30 cellular contexts compared by ENCODE assay signal in the genomic region with DNA sequence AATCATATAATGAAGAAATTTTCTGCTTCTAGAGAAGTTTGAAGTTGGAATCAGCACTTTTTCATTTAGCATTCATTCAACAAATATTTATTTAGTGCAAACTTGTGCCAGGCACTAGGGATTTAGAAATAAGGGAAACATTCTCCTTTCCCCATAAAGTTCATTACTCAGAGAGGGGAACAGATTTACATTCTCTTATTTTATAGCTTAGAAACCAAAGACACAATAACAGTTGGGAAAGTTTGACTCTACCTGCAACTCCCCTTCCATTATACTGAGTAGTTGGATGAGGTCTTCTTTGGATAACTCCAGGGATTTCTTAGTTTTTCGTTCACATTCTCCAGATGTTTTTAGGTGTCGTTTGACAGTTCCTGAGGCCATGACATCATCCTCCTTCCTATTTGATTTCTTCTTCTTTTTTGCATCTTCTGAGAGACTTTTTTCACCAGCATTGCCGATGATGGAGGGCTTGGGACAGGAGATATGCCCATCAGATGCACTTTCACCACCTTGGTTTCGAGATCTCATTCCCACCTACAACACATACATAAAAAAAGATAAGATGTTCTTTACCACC.
"Had no signal": no experiment of that assay in that cellular context is flagged by ENCODE, and none has a peak within 500 bp of the region (broad histone marks: within the 10 kb centered on the region; RNA-seq: fewer than 3 reads in every experiment).

No MANE protein-coding gene starts in this region.

- H3K27me3 ChIP-seq: adrenal gland, brain microvascular endothelial cell, esophagus squamous epithelium, hepatocyte, pancreas, upper lobe of right lung had no signal

- H3K79me2 ChIP-seq: hepatocyte had no signal

- H3K36me3 Mint-ChIP-seq: activated naive CD8-positive, alpha-beta T cell treated with anti-CD3 and anti-CD28 coated beads for 36 hours; naive thymus-derived CD8-positive, alpha-beta T cell had no signal

- H3K27ac ChIP-seq: adrenal gland, brain microvascular endothelial cell, epithelial cell of prostate, esophagus squamous epithelium, pancreas, upper lobe of right lung had no signal

- H3K9me3 ChIP-seq: adrenal gland, esophagus squamous epithelium, pancreas, upper lobe of right lung had no signal

- H3K4me3 ChIP-seq: adrenal gland, esophagus squamous epithelium, hepatocyte, pancreas, upper lobe of right lung had no signal

- H2AFZ ChIP-seq: hepatocyte had no signal

- H3K27ac Mint-ChIP-seq: activated CD4-positive, alpha-beta T cell treated with anti-CD3 and anti-CD28 coated beads for 36 hours; activated naive CD4-positive, alpha-beta T cell treated with anti-CD3 and anti-CD28 coated beads for 36 hours; activated naive CD8-positive, alpha-beta T cell treated with anti-CD3 and anti-CD28 coated beads for 36 hours; activated T-helper 1 cell treated with anti-CD3 and anti-CD28 coated beads, Interleukin-12 subunit alpha, Interleukin-12 subunit beta, Interleukin-2, Interleukin-4 antibody, amounts not matched to agents 30 ng/mL and 10 ng/mL and 1 ng/mL, durations not matched to agents 14 hours and 24 hours and 36 hours; naive thymus-derived CD8-positive, alpha-beta T cell; stimulated activated naive CD8-positive, alpha-beta T cell treated with anti-CD3 and anti-CD28 coated beads, Interleukin-15, Interleukin-2, amounts not matched to agents 100 ng/mL and 50 ng/mL, for 24 hours; T-helper 2 cell treated with Interferon-gamma antibody and Interleukin-4, amounts not matched to agents 5 μg/mL and 100 μg/mL, for 36 hours had no signal

- H3K4me1 Mint-ChIP-seq: activated CD4-positive, alpha-beta T cell treated with anti-CD3 and anti-CD28 coated beads for 36 hours; activated naive CD8-positive, alpha-beta T cell treated with anti-CD3 and anti-CD28 coated beads for 36 hours; naive thymus-derived CD8-positive, alpha-beta T cell had no signal

- ATAC-seq: activated CD4-positive, alpha-beta T cell treated with anti-CD3 and anti-CD28 coated beads for 36 hours; left ventricle myocardium superior; naive thymus-derived CD8-positive, alpha-beta T cell; pancreas; upper lobe of right lung had no signal

- H3K36me3 ChIP-seq: adrenal gland, brain microvascular endothelial cell, esophagus squamous epithelium, pancreas, upper lobe of right lung had no signal

- H3K9me3 Mint-ChIP-seq: activated naive CD4-positive, alpha-beta T cell treated with anti-CD3 and anti-CD28 coated beads for 36 hours; activated naive CD8-positive, alpha-beta T cell treated with anti-CD3 and anti-CD28 coated beads for 36 hours; activated T-helper 1 cell treated with anti-CD3 and anti-CD28 coated beads, Interleukin-12 subunit alpha, Interleukin-12 subunit beta, Interleukin-2, Interleukin-4 antibody, amounts not matched to agents 30 ng/mL and 10 ng/mL and 1 ng/mL, durations not matched to agents 14 hours and 24 hours and 36 hours; stimulated activated naive CD8-positive, alpha-beta T cell treated with anti-CD3 and anti-CD28 coated beads, Interleukin-15, Interleukin-2, amounts not matched to agents 100 ng/mL and 50 ng/mL, for 24 hours; T-helper 2 cell treated with Interferon-gamma antibody and Interleukin-4, amounts not matched to agents 5 μg/mL and 100 μg/mL, for 36 hours had no signal

- H3K4me3 Mint-ChIP-seq: activated CD4-positive, alpha-beta T cell treated with anti-CD3 and anti-CD28 coated beads for 36 hours; activated naive CD4-positive, alpha-beta T cell treated with anti-CD3 and anti-CD28 coated beads for 36 hours; activated naive CD8-positive, alpha-beta T cell treated with anti-CD3 and anti-CD28 coated beads for 36 hours; activated T-helper 1 cell treated with anti-CD3 and anti-CD28 coated beads, Interleukin-12 subunit alpha, Interleukin-12 subunit beta, Interleukin-2, Interleukin-4 antibody, amounts not matched to agents 30 ng/mL and 10 ng/mL and 1 ng/mL, durations not matched to agents 14 hours and 24 hours and 36 hours; naive thymus-derived CD8-positive, alpha-beta T cell; neural crest cell; stimulated activated naive CD8-positive, alpha-beta T cell treated with anti-CD3 and anti-CD28 coated beads, Interleukin-15, Interleukin-2, amounts not matched to agents 100 ng/mL and 50 ng/mL, for 24 hours; T-helper 2 cell treated with Interferon-gamma antibody and Interleukin-4, amounts not matched to agents 5 μg/mL and 100 μg/mL, for 36 hours had no signal

- DNase-seq: activated CD4-positive, alpha-beta T cell treated with anti-CD3 and anti-CD28 coated beads for 36 hours; activated CD4-positive, alpha-beta T cell treated with anti-CD3 and anti-CD28 coated beads, Interleukin-2, amount 50 U/mL, for 4 hours; activated CD4-positive, CD25-positive, alpha-beta regulatory T cell; activated CD8-positive, alpha-beta memory T cell treated with anti-CD3 and anti-CD28 coated beads for 24 hours; activated effector memory CD4-positive, alpha-beta T cell treated with anti-CD3 and anti-CD28 coated beads, Interleukin-2, amount 50 U/mL, for 16 hours; activated naive CD4-positive, alpha-beta T cell treated with anti-CD3 and anti-CD28 coated beads for 36 hours; activated naive CD8-positive, alpha-beta T cell treated with anti-CD3 and anti-CD28 coated beads for 36 hours; adrenal gland; aorta; brain microvascular endothelial cell; central memory CD4-positive, alpha-beta T cell; esophagus squamous epithelium; foreskin melanocyte; islet precursor cell; left ventricle myocardium superior; midbrain; naive thymus-derived CD8-positive, alpha-beta T cell; nucleus accumbens; pancreas; right cardiac atrium; stimulated activated CD4-positive, alpha-beta T cell treated with anti-CD3 and anti-CD28 coated beads, Interleukin-12 subunit alpha, Interleukin-12 subunit beta, amount 100 ng/mL, for 4 hours; stimulated activated CD4-positive, alpha-beta T cell treated with anti-CD3 and anti-CD28 coated beads, Interleukin-4, amount 100 ng/mL, for 1 hour; T-helper 1 cell; upper lobe of right lung had no signal
